ENCODE assay signal across 1 cellular context in the genomic region with DNA sequence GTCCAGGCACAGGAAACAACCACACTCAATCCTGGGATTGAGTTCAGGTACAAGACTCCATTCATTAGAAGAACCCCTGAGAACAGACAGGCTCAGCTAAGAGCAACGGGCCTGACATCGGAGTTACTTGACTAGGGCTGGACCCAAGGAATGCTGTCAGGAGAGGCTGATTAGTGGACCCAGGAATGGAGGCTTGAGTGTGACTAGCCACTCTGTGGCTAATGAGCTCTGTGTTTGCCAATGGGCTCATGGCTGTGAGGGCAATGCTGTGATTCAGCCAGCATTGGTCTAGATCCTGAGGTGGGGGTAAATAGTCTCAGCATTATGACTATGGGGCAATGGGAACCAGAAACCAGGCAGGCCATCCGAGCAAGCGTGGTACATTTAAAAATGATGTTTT.
TF ChIP-seq lines count a peak whose summit lies in the region.

No MANE protein-coding gene starts in this region.

TF ChIP-seq in H1, 55 proteins besides CTCF, POLR2A, EP300 and RAD21:
- no peak for TF ChIP-seq RBBP5 (IDR thresholded peaks at IDR 0.05; ENCODE audit: borderline replicate concordance, low read depth, low read length)
- TF ChIP-seq SP4 (IDR thresholded peaks at IDR 0.05; ENCODE audit: low read length): no peak
- no peak for TF ChIP-seq RXRA (IDR thresholded peaks at IDR 0.05; ENCODE audit: insufficient read depth, low read depth, low read length)
- TF ChIP-seq GABPA (IDR thresholded peaks at IDR 0.05; ENCODE audit: borderline replicate concordance, insufficient read depth, low read length): no peak
- no peak for TF ChIP-seq BCL11A (IDR thresholded peaks at IDR 0.05; ENCODE audit: low read depth in 2 of 2, low read length in 2 of 2)
- TF ChIP-seq CBX8 (IDR thresholded peaks at IDR 0.05; ENCODE audit: borderline replicate concordance, low read depth, low read length): no peak
- TF ChIP-seq JUN (IDR thresholded peaks at IDR 0.05; ENCODE audit: low read depth, low read length): no peak
- TF ChIP-seq BRCA1 (IDR thresholded peaks at IDR 0.05; ENCODE audit: low read depth, low read length): no peak
- no peak for TF ChIP-seq SIX5 (IDR thresholded peaks at IDR 0.05; ENCODE audit: low read depth, low read length)
- TF ChIP-seq ATF3 (IDR thresholded peaks at IDR 0.05; ENCODE audit: insufficient read depth, low read depth, low read length): no peak
- no peak for TF ChIP-seq KDM5A (IDR thresholded peaks at IDR 0.05; ENCODE audit: low read length)
- TF ChIP-seq PHF8 (conservative IDR thresholded peaks at IDR 0.05; ENCODE audit: low read depth, low read length): no peak
- TF ChIP-seq HDAC6 (IDR thresholded peaks at IDR 0.05; ENCODE audit: low read depth, low read length): no peak
- TF ChIP-seq EGR1 (IDR thresholded peaks at IDR 0.05; ENCODE audit: borderline replicate concordance, low read depth, low read length): no peak
- TF ChIP-seq JUND (IDR thresholded peaks at IDR 0.05; ENCODE audit: low read length): no peak
- no peak for TF ChIP-seq SRF (IDR thresholded peaks at IDR 0.05; ENCODE audit: low read depth, low read length)
